10 cellular contexts compared by ENCODE assay signal in genomic region chr19:42066075-42066754, GRCh38. TPM values are rescaled to one million over a fixed set of nuclear protein-coding genes. Genes with fewer than 3 reads are reported as not detected.
DNase-seq lines count a peak whose midpoint lies in the region; ATAC-seq, FAIRE-seq and TF ChIP-seq lines count a peak whose summit lies in the region.
"Had no signal": no experiment of that assay in that cellular context is flagged by ENCODE, and none has a peak within 500 bp of the region (broad histone marks: within the 10 kb centered on the region; RNA-seq: fewer than 3 reads in every experiment).

No MANE protein-coding gene starts in this region.

- H3K9ac ChIP-seq in kidney (ENCODE audit: low read length in 2 of 2) = no peak overlapping the region

- TF ChIP-seq CTCF in D721Med (IDR thresholded peaks at IDR 0.05; ENCODE audit: insufficient read depth, missing control alignments) = no peak
- TF ChIP-seq CTCF in kidney (IDR thresholded peaks at IDR 0.05; ENCODE audit: borderline replicate concordance, extremely low read depth, insufficient read depth) = no peak

- ATAC-seq in SK-N-SH treated with all-trans-retinoic acid at 6 μM for 48 hours = peak; percentile 19; the same call in 1 of the 3 replicates
- ATAC-seq in GM18870 (IDR thresholded peaks at IDR 0.05; ENCODE audit: unreplicated experiment) = no peak
- no peak for ATAC-seq in left lobe of liver

- no peaks in the 10 kb centered on the region for H3K4me1 ChIP-seq in kidney (ENCODE audit: control insufficient read depth in 1 of 2, insufficient read depth in 1 of 2, low read depth in 1 of 2, low read length in 2 of 2)

- no peaks in the 10 kb centered on the region for H3K36me3 ChIP-seq in kidney (ENCODE audit: control insufficient read depth in 1 of 2, insufficient read depth in 2 of 2, low read length in 2 of 2)
- H3K36me3 ChIP-seq: right atrium auricular region had no signal

- no peak overlapping the region for H3K27ac ChIP-seq in kidney (ENCODE audit: low read depth in 2 of 2, low read length in 2 of 2)
- H3K27ac ChIP-seq: right atrium auricular region had no signal

- no peak overlapping the region for H3K4me3 ChIP-seq in kidney (ENCODE audit: low read length in 2 of 2)
- H3K4me3 ChIP-seq: right atrium auricular region had no signal

- H3K9me3 ChIP-seq in kidney (ENCODE audit: control insufficient read depth in 1 of 2, low read length in 2 of 2) = no peaks in the 10 kb centered on the region
- H3K9me3 ChIP-seq: right atrium auricular region had no signal

- FAIRE-seq in D721Med (lab: Jason Lieb, UNC) (no peak), kidney (lab: Jason Lieb, UNC) (no peak)

- intact Hi-C loops in kidney (cut with DNase I) = no loop called here

- peak; percentile 66 for DNase-seq in D721Med (ENCODE audit: insufficient read length, low spot score)
- DNase-seq in HT1080 (ENCODE audit: low read depth) = peak; percentile 55
- peak; percentile 68 for DNase-seq in kidney
- no peak for DNase-seq in activated T-cell treated with anti-CD3 and anti-CD28 coated beads, Interleukin-2, amount 50 U/mL, for 1 hour
- no peak for DNase-seq in SIG-M5 treated with dmso at 0.1 percent for 504 hours (lab: John Stamatoyannopoulos, UW; ENCODE audit: unreplicated experiment)
- DNase-seq in left lobe of liver (ENCODE audit: low spot score) = no peak
- DNase-seq: NCI-H1092 had no signal

TF ChIP-seq in SK-N-SH treated with all-trans-retinoic acid at 6 μM for 48 hours, 23 proteins besides CTCF, POLR2A, EP300 and RAD21:
- no peak for TF ChIP-seq ZFP3 (CRISPR knock-in tag; IDR thresholded peaks at IDR 0.05)
- TF ChIP-seq TSHZ2 (CRISPR knock-in tag; IDR thresholded peaks at IDR 0.05) = no peak

RNA-seq across cellular contexts. Expression of gene GRIK5, which starts 3.8 kb away (rescaled TPM):
- total RNA-seq in HT1080 (2014; rRNA removed; shearing (Covaris generic)) = not detected in 2 replicates
- 0.02 and 0.05 TPM in 2 replicates for polyA plus RNA-seq in HT1080 (2015; cell fraction: cytosol; rRNA removed)
- polyA plus RNA-seq in HT1080 (2015; cell fraction: nucleus; rRNA removed) = 0.28 and 2.2 TPM in 2 replicates
- total RNA-seq in kidney (16.2 TPM), left lobe of liver (0.25 TPM)
- 8.9 TPM for polyA plus RNA-seq in kidney (ENCODE audit: insufficient read depth, low read depth, low replicate concordance)

RNA-seq across cellular contexts. Expression of gene ZNF574, which starts 9.8 kb away (rescaled TPM):
- total RNA-seq in HT1080 (2014; rRNA removed; shearing (Covaris generic)) = 26.9 and 37.8 TPM in 2 replicates
- 13.5 and 16.6 TPM in 2 replicates for polyA plus RNA-seq in HT1080 (2015; cell fraction: cytosol; rRNA removed)
- 25.1 and 27.5 TPM in 2 replicates for polyA plus RNA-seq in HT1080 (2015; cell fraction: nucleus; rRNA removed)
- total RNA-seq in kidney (12.7 TPM), left lobe of liver (5.4 TPM)
- 7.2 TPM for polyA plus RNA-seq in kidney (ENCODE audit: insufficient read depth, low read depth, low replicate concordance)

Comparison
In these comparisons a context has a peak if more than half of its experiments do, and no peak if none do; other contexts are left out.
1. DNase-seq: peak in D721Med (single experiment), HT1080 (single experiment) and kidney (single experiment); none in activated T-cell treated with anti-CD3 and anti-CD28 coated beads, Interleukin-2, amount 50 U/mL, for 1 hour (single experiment), SIG-M5 treated with dmso at 0.1 percent for 504 hours (single experiment) and left lobe of liver (single experiment).
2. RNA of gene GRIK5, which starts 3.8 kb away (total RNA-seq): 16.2 TPM in kidney (single experiment); 0.25 TPM in left lobe of liver (single experiment) and not detected in HT1080; every median in the first group is over 10 times any median in the second.